In genomic region chr15:70933411-70933810, GRCh38 we compare ENCODE assay signal across 7 cellular contexts. TPM values are rescaled to one million over a fixed set of nuclear protein-coding genes. Genes with fewer than 3 reads are reported as not detected.
"Had no signal": no experiment of that assay in that cellular context is flagged by ENCODE, and none has a peak within 500 bp of the region (broad histone marks: within the 10 kb centered on the region; RNA-seq: fewer than 3 reads in every experiment).

No MANE protein-coding gene starts in this region.

- DNase-seq: H9, HCEC 1CT, IMR-90 had no signal

- H3K4me2 ChIP-seq: GM23338 had no signal

- H3K4me3 ChIP-seq: GM23338, K562 had no signal

- H2AFZ ChIP-seq: GM23338 had no signal

- FAIRE-seq: H1, H54, K562 had no signal

RNA-seq across cellular contexts. Expression of gene LRRC49, which starts 40.8 kb away (rescaled TPM):
- total RNA-seq: K562 had no signal
